In the genomic region with DNA sequence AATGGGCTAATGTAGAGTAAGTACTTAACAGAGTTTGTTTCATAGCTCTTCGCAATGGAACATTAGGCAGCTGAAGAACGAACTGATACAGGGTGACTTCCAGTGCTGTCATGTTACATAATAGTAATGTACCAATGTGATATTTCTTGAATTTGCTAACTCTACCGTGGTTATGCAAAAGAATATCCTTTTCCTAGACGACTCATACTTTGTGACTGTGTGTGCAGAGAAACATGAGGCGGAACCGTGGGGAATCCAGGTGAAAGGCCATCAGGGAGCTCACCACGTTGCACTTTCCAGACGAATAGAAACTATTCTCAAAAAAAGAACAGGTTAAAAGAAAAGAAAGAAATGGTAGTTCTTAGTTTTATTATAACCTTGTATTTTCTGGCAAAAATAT, we compare ENCODE assay signal across 10 cellular contexts. TPM values are rescaled to one million over a fixed set of nuclear protein-coding genes. Genes with fewer than 3 reads are reported as not detected.
A peak's percentile ranks its signal among the peaks of the same experiment; 100 is the strongest.
DNase-seq lines count a peak whose midpoint lies in the region; ATAC-seq and TF ChIP-seq lines count a peak whose summit lies in the region.
"Had no signal": no experiment of that assay in that cellular context is flagged by ENCODE, and none has a peak within 500 bp of the region (broad histone marks: within the 10 kb centered on the region; RNA-seq: fewer than 3 reads in every experiment).

No MANE protein-coding gene starts in this region.

- DNase-seq in left ventricle myocardium inferior (no peak), right cardiac atrium (no peak), cardiac fibroblast (ENCODE audit: low read depth in 2 of 2) (peak; percentile 35 to 56), kidney tubule cell (ENCODE audit: low spot score) (peak; percentile 72), mesenteric fat pad (ENCODE audit: low spot score) (no peak), MG63 (no peak), NCI-H1105 (lab: John Stamatoyannopoulos, UW) (no peak)
- DNase-seq: activated naive CD4-positive, alpha-beta T cell treated with anti-CD3 and anti-CD28 coated beads, Interleukin-2, amount 10 ng/mL, durations not matched to agents 7 days and 5 days; NCI-H2029 treated with DMSO at 0.1 percent for 48 hours had no signal

- no peaks in the 10 kb centered on the region for H3K9me3 ChIP-seq in left ventricle myocardium inferior (replicated peaks)
- H3K9me3 ChIP-seq in right cardiac atrium (ENCODE audit: control insufficient read depth, low read length): no peaks in the 10 kb centered on the region
- H3K9me3 ChIP-seq in MG63: no peaks in the 10 kb centered on the region

- no peak for ATAC-seq in right cardiac atrium
- no peak for ATAC-seq in HG02885 (IDR thresholded peaks at IDR 0.05; ENCODE audit: poor library complexity, unreplicated experiment)

- H3K27ac ChIP-seq in left ventricle myocardium inferior (replicated peaks) (peak overlapping the region; percentile 70), right cardiac atrium (ENCODE audit: low read length) (no peak overlapping the region)

- intact Hi-C loops in left ventricle myocardium inferior (cut with micrococcal nuclease): no loop called here
- intact Hi-C loops in right cardiac atrium (cut with DNase I): no loop called here

- TF ChIP-seq CTCF in left ventricle myocardium inferior (IDR thresholded peaks at IDR 0.05; ENCODE audit: borderline replicate concordance) (no peak), cardiac fibroblast (IDR thresholded peaks at IDR 0.05; ENCODE audit: low read depth, low read length) (no peak)

- WGBS in right cardiac atrium: 69% methylated on average over 8 of the region's 8 CpGs

- H3K36me3 ChIP-seq in left ventricle myocardium inferior (peaks cover 65% of the 10 kb centered on the region), MG63 (peaks cover 27% of the 10 kb centered on the region)

- H3K4me3 ChIP-seq in left ventricle myocardium inferior: no peak overlapping the region
- no peak overlapping the region for H3K4me3 ChIP-seq in right cardiac atrium (ENCODE audit: low read length)
- no peak overlapping the region for H3K4me3 ChIP-seq in cardiac fibroblast (replicated peaks in 1 of 2; ENCODE audit: low read depth in 2 of 2, low read length in 2 of 2)
- no peak overlapping the region for H3K4me3 ChIP-seq in MG63

- H3K27me3 ChIP-seq in left ventricle myocardium inferior (ENCODE audit: low read depth) (no peaks in the 10 kb centered on the region), right cardiac atrium (ENCODE audit: control insufficient read depth, insufficient read depth) (no peaks in the 10 kb centered on the region), MG63 (no peaks in the 10 kb centered on the region)

- H3K4me1 ChIP-seq in left ventricle myocardium inferior (peaks cover 27% of the 10 kb centered on the region), right cardiac atrium (ENCODE audit: control insufficient read depth, insufficient read depth, low read length) (no peaks in the 10 kb centered on the region)

RNA-seq across cellular contexts. Expression of a gene that starts 13.2 kb away (rescaled TPM):
- total RNA-seq in left ventricle myocardium inferior (14.7 TPM), right cardiac atrium (10 to 100 TPM; 18.2 to 23.7 (median 20.9) TPM), mesenteric fat pad (41.8 TPM)
- 14.9 TPM for polyA plus RNA-seq in right cardiac atrium
- total RNA-seq in MG63 (2014; rRNA removed; shearing (Covaris generic); ENCODE audit: low replicate concordance): 52.8 and 79.0 TPM in 2 replicates

RNA-seq across cellular contexts. Expression of a gene that starts 15.2 kb away (rescaled TPM):
- 22.7 TPM for total RNA-seq in left ventricle myocardium inferior
- total RNA-seq in right cardiac atrium: 10 to 100 TPM; 11.5 to 27.0 (median 15.7) TPM
- 19.9 TPM for polyA plus RNA-seq in right cardiac atrium
- 270 TPM for total RNA-seq in mesenteric fat pad
- total RNA-seq in MG63 (2014; rRNA removed; shearing (Covaris generic); ENCODE audit: low replicate concordance): 157 and 197 TPM in 2 replicates

RNA-seq across cellular contexts. Expression of a gene that starts 20.6 kb away (rescaled TPM):
- total RNA-seq in left ventricle myocardium inferior (21.3 TPM), right cardiac atrium (10 to 100 TPM; 18.0 to 24.6 (median 19.6) TPM), mesenteric fat pad (43.0 TPM)
- 11.0 TPM for polyA plus RNA-seq in right cardiac atrium
- 3.9 and 15.5 TPM in 2 replicates for total RNA-seq in MG63 (2014; rRNA removed; shearing (Covaris generic); ENCODE audit: low replicate concordance)

Comparison
In these comparisons a context has a peak if more than half of its experiments do, and no peak if none do; other contexts are left out.
1. DNase-seq: peak in cardiac fibroblast (2 of 2) and kidney tubule cell (single experiment); none in left ventricle myocardium inferior (single experiment), right cardiac atrium (0 of 3), mesenteric fat pad (single experiment), MG63 (single experiment) and NCI-H1105 (single experiment).